19 cellular contexts compared by ENCODE assay signal in genomic region chr3:12190832-12191231, GRCh38. TPM values are rescaled to one million over a fixed set of nuclear protein-coding genes. Genes with fewer than 3 reads are reported as not detected.
DNase-seq lines count a peak whose midpoint lies in the region; ATAC-seq and TF ChIP-seq lines count a peak whose summit lies in the region.
"Had no signal": no experiment of that assay in that cellular context is flagged by ENCODE, and none has a peak within 500 bp of the region (broad histone marks: within the 10 kb centered on the region; RNA-seq: fewer than 3 reads in every experiment).

No MANE protein-coding gene starts in this region.

- in situ Hi-C loops in GM13976 (cut with MboI; ENCODE audit: low sequenced_read_pairs, unreplicated experiment) = no loop called here

- H3K4me1 ChIP-seq in right atrium auricular region (peaks cover 0 to 32% of the 10 kb centered on the region in 2 donors), esophagus muscularis mucosa (peaks cover 9 to 47% (median 27%) of the 10 kb centered on the region in 4 donors)

- no peak for TF ChIP-seq EP300 in esophagus muscularis mucosa (IDR thresholded peaks at IDR 0.05)

- TF ChIP-seq POLR2A in esophagus muscularis mucosa (IDR thresholded peaks at IDR 0.05; ENCODE audit: low read depth) = no peak

- 88% methylated on average over 6 of the region's 6 CpGs for WGBS in esophagus muscularis mucosa

- TF ChIP-seq CTCF in right atrium auricular region (IDR thresholded peaks at IDR 0.05) (no peak), WERI-Rb-1 (IDR thresholded peaks at IDR 0.05; ENCODE audit: low read depth, low read length) (no peak), esophagus muscularis mucosa (IDR thresholded peaks at IDR 0.05) (no peak), GM13976 (IDR thresholded peaks at IDR 0.05; ENCODE audit: borderline replicate concordance, control extremely low read depth, extremely low read depth, insufficient read depth, missing control alignments) (no peak)

- H3K36me3 ChIP-seq in right atrium auricular region = no peaks in the 10 kb centered on the region
- no peaks in the 10 kb centered on the region for H3K36me3 ChIP-seq in WERI-Rb-1
- H3K36me3 ChIP-seq in esophagus muscularis mucosa = no peaks in the 10 kb centered on the region
- H3K36me3 ChIP-seq: BLaER1 treated with 17β-estradiol and CSF1 and Interleukin-3, amounts not matched to agents 10 nM and 100 nM; Peyer's patch; SJCRH30 had no signal

- H3K4me3 ChIP-seq in right atrium auricular region (no peak overlapping the region), WERI-Rb-1 (ENCODE audit: low read depth, low read length) (no peak overlapping the region), esophagus muscularis mucosa (no peak overlapping the region)
- H3K4me3 ChIP-seq: BLaER1 treated with 17β-estradiol and CSF1 and Interleukin-3, amounts not matched to agents 10 nM and 100 nM; Peyer's patch; SJCRH30 had no signal

- intact Hi-C loops in Right ventricle myocardium inferior (cut with DNase I) = no loop called here
- intact Hi-C loops in esophagus muscularis mucosa (cut with DNase I) = no loop called here

- H3K27ac ChIP-seq in right atrium auricular region (no peak overlapping the region), WERI-Rb-1 (no peak overlapping the region), esophagus muscularis mucosa (replicated peaks in 1 of 4) (no peak overlapping the region)
- H3K27ac ChIP-seq: KMS-11, Peyer's patch, SJCRH30 had no signal

- DNase-seq in right atrium auricular region (ENCODE audit: low spot score) = peak; percentile 38
- DNase-seq in Right ventricle myocardium inferior (ENCODE audit: missing footprints) = no peak
- DNase-seq in WERI-Rb-1 = peak; percentile 26
- peak; percentile 55 for DNase-seq in esophagus muscularis mucosa (ENCODE audit: extremely low spot score)
- DNase-seq in GM13976 (ENCODE audit: low spot score) = no peak
- DNase-seq in NCI-H774 (lab: John Stamatoyannopoulos, UW) = no peak
- DNase-seq in DMS114 treated with DMSO at 0.1 percent for 48 hours (lab: John Stamatoyannopoulos, UW; ENCODE audit: unreplicated experiment) = no peak
- DNase-seq: DMS53, EL, GF-D8, NCI-H1105, NCI-H146, NCI-H2029, NCI-H2227 treated with DMSO at 0.1 percent for 48 hours, NCI-H510A, Peyer's patch, SJCRH30 had no signal

- H3K9me3 ChIP-seq in right atrium auricular region (no peaks in the 10 kb centered on the region), WERI-Rb-1 (ENCODE audit: severe bottlenecking) (no peaks in the 10 kb centered on the region), esophagus muscularis mucosa (no peaks in the 10 kb centered on the region)
- H3K9me3 ChIP-seq: BLaER1 treated with 17β-estradiol and CSF1 and Interleukin-3, amounts not matched to agents 10 nM and 100 nM; Peyer's patch; SJCRH30 had no signal

- no peak for ATAC-seq in Right ventricle myocardium inferior

- no peaks in the 10 kb centered on the region for H3K27me3 ChIP-seq in right atrium auricular region
- H3K27me3 ChIP-seq in WERI-Rb-1 (ENCODE audit: insufficient read depth, low read depth, severe bottlenecking) = no peaks in the 10 kb centered on the region
- no peaks in the 10 kb centered on the region for H3K27me3 ChIP-seq in esophagus muscularis mucosa
- H3K27me3 ChIP-seq: Peyer's patch, SJCRH30 had no signal

RNA-seq across cellular contexts. Expression of gene TIMP4, which starts 32.1 kb away (rescaled TPM):
- total RNA-seq in right atrium auricular region (10 to 100 TPM; 29.1 to 31.1 TPM), Right ventricle myocardium inferior (23.8 TPM), esophagus muscularis mucosa (10 to 100 TPM; 24.1 to 48.0 (median 30.5) TPM)
- total RNA-seq: SJCRH30 had no signal

Comparison
In these comparisons a context has a peak if more than half of its experiments do, and no peak if none do; other contexts are left out.
1. DNase-seq: peak in right atrium auricular region (single experiment), WERI-Rb-1 (single experiment) and esophagus muscularis mucosa (single experiment); none in Right ventricle myocardium inferior (single experiment), GM13976 (single experiment), NCI-H774 (single experiment) and DMS114 treated with DMSO at 0.1 percent for 48 hours (single experiment).